1 cellular context compared by ENCODE assay signal in the genomic region with DNA sequence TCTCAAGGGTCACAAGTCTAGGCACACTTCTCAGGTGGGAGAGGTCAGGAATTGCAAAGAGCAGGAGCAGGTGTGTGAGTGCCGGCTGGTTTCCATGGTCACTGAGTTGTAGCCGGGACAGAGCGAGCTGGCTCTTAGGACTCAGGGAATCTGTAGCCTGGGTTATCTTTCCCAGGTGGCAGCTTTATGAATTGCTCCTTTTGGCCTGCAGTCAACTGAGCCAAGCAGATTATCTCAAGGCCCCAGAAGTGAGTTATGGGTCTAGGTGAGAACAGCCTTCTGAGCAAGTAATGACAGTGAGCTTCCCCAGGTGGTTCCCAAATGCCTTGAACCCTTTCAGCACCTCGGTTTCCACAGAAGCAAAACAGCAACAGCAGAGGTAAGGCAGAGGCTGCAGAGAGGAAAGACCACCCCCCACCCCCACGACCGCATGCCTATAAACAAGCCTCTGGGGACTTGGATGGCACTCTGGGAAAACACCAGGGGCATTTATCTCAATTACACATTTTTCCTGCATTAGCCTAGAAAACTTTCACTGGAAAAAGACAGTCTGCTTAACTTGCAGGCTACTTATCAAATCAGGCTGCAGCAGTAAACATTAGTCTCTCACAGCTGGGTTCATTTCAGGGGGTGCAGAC.
TF ChIP-seq lines count a peak whose summit lies in the region.

No MANE protein-coding gene starts in this region.

TF ChIP-seq in K562, 482 proteins besides CTCF, POLR2A, EP300 and RAD21 (continued from another document):
- TF ChIP-seq CBFA2T3 (IDR thresholded peaks at IDR 0.05): peak; percentile 49
TF ChIP-seq in K562: peak in this region for 5.
